Comparison of ENCODE assay signal across 1 cellular context in genomic region chr5:38193015-38193581, GRCh38.
A peak's percentile ranks its signal among the peaks of the same experiment; 100 is the strongest.
TF ChIP-seq lines count a peak whose summit lies in the region.

No MANE protein-coding gene starts in this region.

TF ChIP-seq in HepG2, 621 proteins besides CTCF, POLR2A, EP300 and RAD21 (continued from another document and continues in another):
- no peak for TF ChIP-seq ZNF710 (CRISPR knock-in tag; IDR thresholded peaks at IDR 0.05; ENCODE audit: borderline replicate concordance)
- TF ChIP-seq PRDM4 (CRISPR knock-in tag; IDR thresholded peaks at IDR 0.05; ENCODE audit: borderline replicate concordance), result no peak
- no peak for TF ChIP-seq BRF2 (CRISPR knock-in tag; IDR thresholded peaks at IDR 0.05)
- no peak for TF ChIP-seq THYN1 (CRISPR knock-in tag; IDR thresholded peaks at IDR 0.05; ENCODE audit: borderline replicate concordance, low read depth)
- no peak for TF ChIP-seq ZNF724P (CRISPR knock-in tag; IDR thresholded peaks at IDR 0.05; ENCODE audit: borderline replicate concordance)
- no peak for TF ChIP-seq PAXIP1 (CRISPR knock-in tag; conservative IDR thresholded peaks at IDR 0.05)
- TF ChIP-seq ZSCAN12 (CRISPR knock-in tag; IDR thresholded peaks at IDR 0.05), result no peak
- 0 out of 2 replicates have a peak, but pooled peaks have one; percentile 30 for TF ChIP-seq KDM3A (CRISPR knock-in tag; IDR thresholded peaks at IDR 0.05; ENCODE audit: low read depth)
- TF ChIP-seq MZF1 (CRISPR knock-in tag; IDR thresholded peaks at IDR 0.05; ENCODE audit: borderline replicate concordance), result no peak
- no peak for TF ChIP-seq IKZF4 (CRISPR knock-in tag; IDR thresholded peaks at IDR 0.05; ENCODE audit: borderline replicate concordance, low read depth, not compliant biosample characterization)
- no peak for TF ChIP-seq NFE2 (CRISPR knock-in tag; IDR thresholded peaks at IDR 0.05)
- TF ChIP-seq PCBP1 (IDR thresholded peaks at IDR 0.05; ENCODE audit: borderline replicate concordance, low read depth, low read length), result no peak
- TF ChIP-seq RFX3 (CRISPR knock-in tag; IDR thresholded peaks at IDR 0.05), result no peak
- TF ChIP-seq PITX1 (CRISPR knock-in tag; IDR thresholded peaks at IDR 0.05), result no peak
- no peak for TF ChIP-seq ZNF496 (CRISPR knock-in tag; IDR thresholded peaks at IDR 0.05; ENCODE audit: insufficient replicate concordance)
- no peak for TF ChIP-seq MAFG (CRISPR knock-in tag; IDR thresholded peaks at IDR 0.05)
- peak; percentile 78 for TF ChIP-seq YY1 (IDR thresholded peaks at IDR 0.05; ENCODE audit: insufficient read depth, insufficient replicate concordance, low read depth, low read length)
- TF ChIP-seq ZNF768 (CRISPR knock-in tag; IDR thresholded peaks at IDR 0.05), result peak; percentile 95
- TF ChIP-seq ZNF839 (CRISPR knock-in tag; IDR thresholded peaks at IDR 0.05; ENCODE audit: borderline replicate concordance), result no peak
- no peak for TF ChIP-seq ZNF205 (CRISPR knock-in tag; IDR thresholded peaks at IDR 0.05)
- TF ChIP-seq SP5 (CRISPR knock-in tag; IDR thresholded peaks at IDR 0.05; ENCODE audit: borderline replicate concordance, low read depth), result no peak
- TF ChIP-seq SP4 (CRISPR knock-in tag; IDR thresholded peaks at IDR 0.05), result no peak
- no peak for TF ChIP-seq POLR2AphosphoS2 (IDR thresholded peaks at IDR 0.05; ENCODE audit: low read depth, low read length)
- no peak for TF ChIP-seq PBX3 (CRISPR knock-in tag; IDR thresholded peaks at IDR 0.05; ENCODE audit: borderline replicate concordance)
- no peak for TF ChIP-seq ZNF747 (CRISPR knock-in tag; IDR thresholded peaks at IDR 0.05; ENCODE audit: borderline replicate concordance)
- TF ChIP-seq ZNF33A (CRISPR knock-in tag; IDR thresholded peaks at IDR 0.05; ENCODE audit: borderline replicate concordance), result no peak
- TF ChIP-seq HMGXB3 (CRISPR knock-in tag; IDR thresholded peaks at IDR 0.05; ENCODE audit: borderline replicate concordance), result 0 out of 2 replicates have a peak, but pooled peaks have one; percentile 18
- no peak for TF ChIP-seq ZNF598 (CRISPR knock-in tag; IDR thresholded peaks at IDR 0.05; ENCODE audit: borderline replicate concordance)
- TF ChIP-seq RXRA (CRISPR knock-in tag; IDR thresholded peaks at IDR 0.05), result no peak
- TF ChIP-seq MXD4 (CRISPR knock-in tag; IDR thresholded peaks at IDR 0.05), result no peak
- TF ChIP-seq TIGD3 (CRISPR knock-in tag; IDR thresholded peaks at IDR 0.05; ENCODE audit: borderline replicate concordance), result no peak
- TF ChIP-seq ZSCAN9 (CRISPR knock-in tag; IDR thresholded peaks at IDR 0.05; ENCODE audit: borderline replicate concordance), result 0 out of 2 replicates have a peak, but pooled peaks have one; percentile 53
- TF ChIP-seq TBP (CRISPR knock-in tag; IDR thresholded peaks at IDR 0.05), result no peak
- TF ChIP-seq KAT2B (IDR thresholded peaks at IDR 0.05; ENCODE audit: borderline replicate concordance, low read depth, low read length), result no peak
- no peak for TF ChIP-seq GATAD1 (CRISPR knock-in tag; IDR thresholded peaks at IDR 0.05)
- TF ChIP-seq ZBTB26 (CRISPR knock-in tag; IDR thresholded peaks at IDR 0.05; ENCODE audit: borderline replicate concordance), result no peak
- no peak for TF ChIP-seq ZBTB37 (CRISPR knock-in tag; IDR thresholded peaks at IDR 0.05)
- TF ChIP-seq FOXP1 (IDR thresholded peaks at IDR 0.05), result no peak
- TF ChIP-seq FOXP1 (CRISPR knock-in tag; IDR thresholded peaks at IDR 0.05), result no peak
- TF ChIP-seq ERF (CRISPR knock-in tag; IDR thresholded peaks at IDR 0.05), result peak; percentile 57; the same call in 1 of the 2 replicates
- no peak for TF ChIP-seq RELA (CRISPR knock-in tag; IDR thresholded peaks at IDR 0.05)
- TF ChIP-seq ZNF280B (CRISPR knock-in tag; IDR thresholded peaks at IDR 0.05; ENCODE audit: borderline replicate concordance), result no peak
